In the genomic region with DNA sequence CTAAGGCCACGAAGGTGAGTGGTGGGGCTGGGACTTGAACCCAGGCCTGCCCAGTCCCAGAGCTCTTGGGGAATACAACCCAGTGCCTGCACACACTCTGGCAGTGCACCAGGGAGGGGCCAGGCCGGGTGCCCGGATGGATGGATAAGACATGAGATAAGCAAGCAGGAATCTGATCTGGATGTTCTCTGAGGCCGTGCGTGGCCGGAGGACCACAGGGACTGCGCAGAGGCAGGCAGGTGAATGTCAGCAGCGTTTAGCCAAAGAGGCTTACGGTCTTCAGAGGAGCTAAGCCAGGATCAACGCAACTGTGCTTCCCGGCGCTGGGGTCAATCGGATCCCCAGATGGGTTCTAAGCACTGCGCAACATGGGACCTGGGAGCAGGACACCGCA, we compare ENCODE assay signal across 8 cellular contexts. TPM values are rescaled to one million over a fixed set of nuclear protein-coding genes. Genes with fewer than 3 reads are reported as not detected.
DNase-seq lines count a peak whose midpoint lies in the region; FAIRE-seq and TF ChIP-seq lines count a peak whose summit lies in the region.

No MANE protein-coding gene starts in this region.

- H3K27me3 ChIP-seq in neuronal stem cell (ENCODE audit: control insufficient read depth in 3 of 3, insufficient read depth in 3 of 3, low read depth in 1 of 3, low read length in 3 of 3) = no peaks in the 10 kb centered on the region

- H2BK12ac ChIP-seq in neuronal stem cell (ENCODE audit: low read length) = no peak overlapping the region

- peak overlapping the region; percentile 15 for H2AK5ac ChIP-seq in neuronal stem cell (ENCODE audit: low read depth, low read length)

- H3K9ac ChIP-seq in neuronal stem cell (ENCODE audit: low read depth, low read length, poor library complexity) = no peak overlapping the region

- no peak overlapping the region for H4K91ac ChIP-seq in neuronal stem cell (ENCODE audit: low read depth, low read length, poor library complexity)

- no peaks in the 10 kb centered on the region for H3K9me3 ChIP-seq in neuronal stem cell (replicated peaks in 1 of 2; ENCODE audit: control insufficient read depth in 2 of 2, insufficient read depth in 1 of 2, low read depth in 1 of 2, low read length in 2 of 2)

- no peak overlapping the region for H2BK5ac ChIP-seq in neuronal stem cell (ENCODE audit: low read length)

- DNase-seq in ELR (ENCODE audit: low read depth) (peak; percentile 32), RCC 7860 (ENCODE audit: low spot score) (peak; percentile 39), epithelial cell of esophagus (ENCODE audit: low read depth) (peak; percentile 46), neuronal stem cell (ENCODE audit: low spot score) (no peak), GM13977 (ENCODE audit: low spot score) (no peak), NOMO-1 treated with DMSO at 0.1 percent for 48 hours (lab: John Stamatoyannopoulos, UW; ENCODE audit: unreplicated experiment) (no peak)
- DNase-seq in stimulated activated CD8-positive, alpha-beta memory T cell treated with anti-CD3 and anti-CD28 coated beads, Interleukin-4, amount 100 ng/mL, for 48 hours = no peak
- DNase-seq in stimulated activated CD4-positive, alpha-beta T cell treated with anti-CD3 and anti-CD28 coated beads, Interleukin-2, amount 100 ng/mL, for 48 hours = no peak

- H3K79me1 ChIP-seq in neuronal stem cell (ENCODE audit: low read depth, low read length) = peaks cover 43% of the 10 kb centered on the region

- H3K4me3 ChIP-seq in epithelial cell of esophagus (ENCODE audit: low read length) (peak overlapping the region; percentile 65), neuronal stem cell (ENCODE audit: low read length in 2 of 2) (peak overlapping the region in 1 of 2 donors; percentile 58)

- FAIRE-seq in RCC 7860 (lab: Jason Lieb, UNC) = no peak

- peaks cover 5 to 10% of the 10 kb centered on the region in 2 donors for H3K4me1 ChIP-seq in neuronal stem cell (ENCODE audit: control insufficient read depth in 2 of 2, insufficient read depth in 1 of 2, low read depth in 1 of 2, low read length in 2 of 2)

- no peak overlapping the region for H3K27ac ChIP-seq in neuronal stem cell (replicated peaks; ENCODE audit: low read length)

- in situ Hi-C loops in GM13977 (cut with MboI; ENCODE audit: low pct_unique_long_range_greater_than_20kb, low sequenced_read_pairs, unreplicated experiment) = no loop called here

- H4K8ac ChIP-seq in neuronal stem cell (ENCODE audit: low read depth, low read length) = no peak overlapping the region

- no CpG with 5 or more reads among the region's 15 CpGs for WGBS in neuronal stem cell (ENCODE audit: extremely low coverage in 2 of 2, insufficient read length in 2 of 2, insufficient replicate concordance in 1 of 2), 2 donors

- H3K4me2 ChIP-seq in neuronal stem cell (ENCODE audit: insufficient read depth, low read length, poor library complexity, severe bottlenecking) = peak overlapping the region; percentile 66

- H3K23ac ChIP-seq in neuronal stem cell (ENCODE audit: low read depth, low read length, poor library complexity) = peak overlapping the region; percentile 77

- no peak overlapping the region for H2BK15ac ChIP-seq in neuronal stem cell (ENCODE audit: low read length)

- H2BK120ac ChIP-seq in neuronal stem cell (ENCODE audit: low read depth, low read length) = no peak overlapping the region

- no peak overlapping the region for H3K14ac ChIP-seq in neuronal stem cell (ENCODE audit: low read length)

- H3K4ac ChIP-seq in neuronal stem cell (ENCODE audit: low read length) = no peak overlapping the region

- TF ChIP-seq CTCF in epithelial cell of esophagus (IDR thresholded peaks at IDR 0.05; ENCODE audit: insufficient read depth, low read depth, low read length, missing control alignments) (no peak), GM13977 (IDR thresholded peaks at IDR 0.05; ENCODE audit: extremely low read depth, insufficient read depth, missing control alignments) (no peak)

- no peak overlapping the region for H2AFZ ChIP-seq in neuronal stem cell (ENCODE audit: low read length)

- H3K18ac ChIP-seq in neuronal stem cell (ENCODE audit: low read length) = no peak overlapping the region

- H3K36me3 ChIP-seq in neuronal stem cell (replicated peaks in 1 of 2; ENCODE audit: control insufficient read depth in 2 of 2, insufficient read depth in 2 of 2, low read length in 2 of 2) = peaks cover 13 to 36% of the 10 kb centered on the region in 2 donors

RNA-seq across cellular contexts. Expression of gene ZNF787, which starts 1.5 kb away (rescaled TPM):
- 37.4 TPM for polyA plus RNA-seq in neuronal stem cell (2013, experiment 1 of 2)
- 36.2 TPM for polyA plus RNA-seq in neuronal stem cell (2013, experiment 2 of 2)

RNA-seq across cellular contexts. Expression of gene ZNF444, which starts 21.5 kb away (rescaled TPM):
- polyA plus RNA-seq in neuronal stem cell (2013, experiment 1 of 2) = 37.6 TPM
- polyA plus RNA-seq in neuronal stem cell (2013, experiment 2 of 2) = 37.2 TPM

RNA-seq across cellular contexts. Expression of gene GALP, which starts 56.2 kb away (rescaled TPM):
- 6.7 TPM for polyA plus RNA-seq in neuronal stem cell (2013, experiment 1 of 2)
- 19.4 TPM for polyA plus RNA-seq in neuronal stem cell (2013, experiment 2 of 2)

Comparison
In these comparisons a context has a peak if more than half of its experiments do, and no peak if none do; other contexts are left out.
1. DNase-seq: peak in ELR (single experiment), RCC 7860 (single experiment) and epithelial cell of esophagus (single experiment); none in neuronal stem cell (single experiment), stimulated activated CD8-positive, alpha-beta memory T cell treated with anti-CD3 and anti-CD28 coated beads, Interleukin-4, amount 100 ng/mL, for 48 hours (single experiment), stimulated activated CD4-positive, alpha-beta T cell treated with anti-CD3 and anti-CD28 coated beads, Interleukin-2, amount 100 ng/mL, for 48 hours (0 of 2), GM13977 (single experiment) and NOMO-1 treated with DMSO at 0.1 percent for 48 hours (single experiment).